In the genomic region with DNA sequence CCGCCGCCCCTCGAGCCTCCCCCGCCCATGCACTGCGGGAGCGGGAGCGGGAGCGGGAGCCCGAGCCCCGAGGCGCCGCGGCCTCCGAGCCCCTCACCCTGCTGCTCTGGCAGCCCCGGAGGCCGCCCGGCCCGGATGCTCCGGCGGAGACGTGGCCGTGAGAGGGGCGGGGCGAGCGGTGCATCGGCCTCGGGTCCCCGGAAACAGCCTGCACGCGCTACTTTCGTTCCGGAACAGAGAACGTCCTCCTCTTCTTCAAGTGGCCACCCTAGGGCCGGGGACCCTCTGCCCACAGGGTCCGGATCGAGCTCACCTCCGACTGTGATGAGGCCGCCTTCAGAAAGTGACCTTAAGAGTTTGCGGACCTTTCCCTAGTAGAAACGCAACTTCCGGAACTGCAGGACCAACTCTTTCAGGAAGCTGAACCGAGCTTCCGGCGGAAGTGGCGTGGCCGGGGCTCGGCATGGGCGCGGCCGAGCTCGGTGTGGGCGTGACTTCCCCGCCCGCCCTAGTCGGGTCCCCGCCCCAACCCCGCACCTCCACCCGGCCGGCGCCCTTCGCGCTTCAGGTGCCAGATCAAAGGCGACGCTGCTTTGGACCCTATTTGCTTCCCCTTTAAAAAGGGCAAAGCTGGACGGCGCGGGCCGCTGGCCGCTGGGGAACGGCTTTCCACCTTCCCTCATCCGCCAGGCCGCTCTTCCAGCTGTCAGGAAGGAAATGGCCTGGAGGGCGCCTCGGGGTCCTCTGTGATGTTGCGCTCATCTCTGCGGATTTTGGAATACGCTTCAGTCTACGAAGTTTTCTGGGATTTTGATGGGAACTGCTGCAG, we compare ENCODE assay signal across 8 cellular contexts. TPM values are rescaled to one million over a fixed set of nuclear protein-coding genes. Genes with fewer than 3 reads are reported as not detected.
DNase-seq lines count a peak whose midpoint lies in the region; ATAC-seq and TF ChIP-seq lines count a peak whose summit lies in the region.

A gene with protein sequence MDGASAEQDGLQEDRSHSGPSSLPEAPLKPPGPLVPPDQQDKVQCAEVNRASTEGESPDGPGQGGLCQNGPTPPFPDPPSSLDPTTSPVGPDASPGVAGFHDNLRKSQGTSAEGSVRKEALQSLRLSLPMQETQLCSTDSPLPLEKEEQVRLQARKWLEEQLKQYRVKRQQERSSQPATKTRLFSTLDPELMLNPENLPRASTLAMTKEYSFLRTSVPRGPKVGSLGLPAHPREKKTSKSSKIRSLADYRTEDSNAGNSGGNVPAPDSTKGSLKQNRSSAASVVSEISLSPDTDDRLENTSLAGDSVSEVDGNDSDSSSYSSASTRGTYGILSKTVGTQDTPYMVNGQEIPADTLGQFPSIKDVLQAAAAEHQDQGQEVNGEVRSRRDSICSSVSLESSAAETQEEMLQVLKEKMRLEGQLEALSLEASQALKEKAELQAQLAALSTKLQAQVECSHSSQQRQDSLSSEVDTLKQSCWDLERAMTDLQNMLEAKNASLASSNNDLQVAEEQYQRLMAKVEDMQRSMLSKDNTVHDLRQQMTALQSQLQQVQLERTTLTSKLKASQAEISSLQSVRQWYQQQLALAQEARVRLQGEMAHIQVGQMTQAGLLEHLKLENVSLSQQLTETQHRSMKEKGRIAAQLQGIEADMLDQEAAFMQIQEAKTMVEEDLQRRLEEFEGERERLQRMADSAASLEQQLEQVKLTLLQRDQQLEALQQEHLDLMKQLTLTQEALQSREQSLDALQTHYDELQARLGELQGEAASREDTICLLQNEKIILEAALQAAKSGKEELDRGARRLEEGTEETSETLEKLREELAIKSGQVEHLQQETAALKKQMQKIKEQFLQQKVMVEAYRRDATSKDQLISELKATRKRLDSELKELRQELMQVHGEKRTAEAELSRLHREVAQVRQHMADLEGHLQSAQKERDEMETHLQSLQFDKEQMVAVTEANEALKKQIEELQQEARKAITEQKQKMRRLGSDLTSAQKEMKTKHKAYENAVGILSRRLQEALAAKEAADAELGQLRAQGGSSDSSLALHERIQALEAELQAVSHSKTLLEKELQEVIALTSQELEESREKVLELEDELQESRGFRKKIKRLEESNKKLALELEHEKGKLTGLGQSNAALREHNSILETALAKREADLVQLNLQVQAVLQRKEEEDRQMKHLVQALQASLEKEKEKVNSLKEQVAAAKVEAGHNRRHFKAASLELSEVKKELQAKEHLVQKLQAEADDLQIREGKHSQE (N-terminal part only) (minus strand): TSS at position 164 of the 829 bp plus-strand sequence. CDS start 6,741 bp downstream, outside the sequence.

- peak within 1 kb of the TSS; percentile 100 for H3K27ac ChIP-seq in BLaER1
- peak within 1 kb of the TSS; percentile 96 to 97 for H3K27ac ChIP-seq in coronary artery

- H3K4me1 Mint-ChIP-seq in activated CD4-positive, alpha-beta T cell treated with anti-CD3 and anti-CD28 coated beads, Interleukin-2, amount 10 ng/mL, durations not matched to agents 24 days and 14 days: peaks cover 30% of the 10 kb centered on the region

- H3K36me3 ChIP-seq in BLaER1: peaks cover 44% of the 10 kb centered on the region

- no peaks in the 10 kb centered on the region for H3K9me3 ChIP-seq in BLaER1

- peak; percentile 83 for ATAC-seq in GM19328 (IDR thresholded peaks at IDR 0.05; ENCODE audit: unreplicated experiment)
- peak; percentile 68 for ATAC-seq in HG03469 (IDR thresholded peaks at IDR 0.05; ENCODE audit: unreplicated experiment)

- H3K27me3 ChIP-seq in BLaER1: no peaks in the 10 kb centered on the region

- peak within 1 kb of the TSS; percentile 95 for H3K4me3 ChIP-seq in BLaER1
- peak within 1 kb of the TSS; percentile 94 for H3K4me3 ChIP-seq in coronary artery

- no peaks in the 10 kb centered on the region for H3K9me3 Mint-ChIP-seq in activated CD4-positive, alpha-beta T cell treated with anti-CD3 and anti-CD28 coated beads, Interleukin-2, amount 10 ng/mL, durations not matched to agents 24 days and 14 days

- peak within 1 kb of the TSS; percentile 98 for H3K4me3 Mint-ChIP-seq in activated CD4-positive, alpha-beta T cell treated with anti-CD3 and anti-CD28 coated beads, Interleukin-2, amount 10 ng/mL, durations not matched to agents 24 days and 14 days

- no peaks in the 10 kb centered on the region for H3K27me3 Mint-ChIP-seq in activated CD4-positive, alpha-beta T cell treated with anti-CD3 and anti-CD28 coated beads, Interleukin-2, amount 10 ng/mL, durations not matched to agents 24 days and 14 days

- intact Hi-C loops in activated CD4-positive, alpha-beta T cell treated with anti-CD3 and anti-CD28 coated beads, Interleukin-2, amount 10 ng/mL, durations not matched to agents 24 days and 14 days (cut with micrococcal nuclease): loop anchor here (1.0 to 2.0 kb wide), 8 partner anchors 58 to 352 kb away; a partner anchor contains a TSS

- H3K36me3 Mint-ChIP-seq in activated CD4-positive, alpha-beta T cell treated with anti-CD3 and anti-CD28 coated beads, Interleukin-2, amount 10 ng/mL, durations not matched to agents 24 days and 14 days (ENCODE audit: low read depth): peaks cover 58% of the 10 kb centered on the region

- peak within 1 kb of the TSS; percentile 100 for H3K9ac ChIP-seq in BLaER1

- peak within 1 kb of the TSS; percentile 100 for H3K27ac Mint-ChIP-seq in activated CD4-positive, alpha-beta T cell treated with anti-CD3 and anti-CD28 coated beads, Interleukin-2, amount 10 ng/mL, durations not matched to agents 24 days and 14 days

- peaks cover 47% of the 10 kb centered on the region for H4K20me1 ChIP-seq in BLaER1

- DNase-seq in NCI-H526 treated with DMSO at 0.1 percent for 48 hours (lab: John Stamatoyannopoulos, UW): peak; percentile 62
- DNase-seq in activated CD4-positive, alpha-beta T cell treated with anti-CD3 and anti-CD28 coated beads, Interleukin-2, amount 10 ng/mL, durations not matched to agents 24 days and 14 days: peak; percentile 98
- DNase-seq in coronary artery (ENCODE audit: low spot score): peak; percentile 93
- peak; percentile 97 for DNase-seq in left kidney (ENCODE audit: low read depth, low spot score)
- DNase-seq in stimulated activated CD4-positive, alpha-beta T cell treated with anti-CD3 and anti-CD28 coated beads, Interleukin-1b, Interleukin-23, amount 100 ng/mL, for 48 hours: peak; percentile 95

- H3K4me2 ChIP-seq in BLaER1: peak within 1 kb of the TSS; percentile 99

- no peak for TF ChIP-seq CTCF in coronary artery (IDR thresholded peaks at IDR 0.05)

- H3K4me1 ChIP-seq in BLaER1: peaks cover 46% of the 10 kb centered on the region

RNA-seq across cellular contexts. Expression of the gene that starts here (rescaled TPM):
- total RNA-seq in activated CD4-positive, alpha-beta T cell treated with anti-CD3 and anti-CD28 coated beads, Interleukin-2, amount 10 ng/mL, durations not matched to agents 24 days and 14 days: 67.6 and 68.1 TPM in 2 replicates

Comparison
In these comparisons a context has a peak if more than half of its experiments do, and no peak if none do; other contexts are left out.
1. Peak in every context shown above with its lines: DNase-seq, ATAC-seq, H3K4me3 ChIP-seq and H3K27ac ChIP-seq.